In genomic region chr6:119129968-119130484, GRCh38 we compare ENCODE assay signal across 10 cellular contexts. TPM values are rescaled to one million over a fixed set of nuclear protein-coding genes. Genes with fewer than 3 reads are reported as not detected.
DNase-seq lines count a peak whose midpoint lies in the region; ATAC-seq and TF ChIP-seq lines count a peak whose summit lies in the region.
"Had no signal": no experiment of that assay in that cellular context is flagged by ENCODE, and none has a peak within 500 bp of the region (broad histone marks: within the 10 kb centered on the region; RNA-seq: fewer than 3 reads in every experiment).

No MANE protein-coding gene starts in this region.

- H3K27ac ChIP-seq in ascending aorta = peak overlapping the region; percentile 14 to 47

- no peak overlapping the region for H3K4me3 ChIP-seq in ascending aorta

- H3K36me3 ChIP-seq in ascending aorta = no peaks in the 10 kb centered on the region

- H3K4me1 ChIP-seq in ascending aorta = peaks cover 4 to 11% of the 10 kb centered on the region in 2 donors

- no peak for TF ChIP-seq CTCF in ascending aorta (IDR thresholded peaks at IDR 0.05)

- ATAC-seq in left colon = peak; percentile 77
- no peak for ATAC-seq in HG02798 (IDR thresholded peaks at IDR 0.05; ENCODE audit: poor library complexity, unreplicated experiment)

- intact Hi-C loops in ascending aorta (cut with DNase I) = loop anchor here (2.0 kb wide), 1 partner anchor 219 kb away; the partner anchor contains the start of gene MAN1A1
- intact Hi-C loops in left colon (cut with DNase I, micrococcal nuclease) = no loop called here
- intact Hi-C loops in posterior cingulate gyrus (cut with DNase I) = no loop called here

- H3K27me3 ChIP-seq in ascending aorta = no peaks in the 10 kb centered on the region

- DNase-seq in AG08395 (ENCODE audit: low spot score) (peak; percentile 29), HT1080 (ENCODE audit: low read depth) (peak; percentile 76), ascending aorta (ENCODE audit: low spot score in 2 of 2) (no peak), left colon (no peak), posterior cingulate gyrus (no peak), NCI-H345 (lab: John Stamatoyannopoulos, UW) (no peak), DMS153 treated with DMSO at 0.1 percent for 48 hours (lab: John Stamatoyannopoulos, UW; ENCODE audit: unreplicated experiment) (no peak)
- DNase-seq: activated T-cell treated with anti-CD3 and anti-CD28 coated beads, Interleukin-2, amount 50 U/mL, for 24 hours; stimulated activated CD4-positive, alpha-beta T cell treated with anti-CD3 and anti-CD28 coated beads, Interleukin-4, amount 100 ng/mL, for 4 hours had no signal

- H3K9me3 ChIP-seq in ascending aorta = no peaks in the 10 kb centered on the region

RNA-seq across cellular contexts. Expression of gene FAM184A, which starts 51.6 kb away (rescaled TPM):
- 0.03 and 0.31 TPM in 2 replicates for total RNA-seq in HT1080 (2014; rRNA removed; shearing (Covaris generic))
- 0.53 and 0.69 TPM in 2 replicates for polyA plus RNA-seq in HT1080 (2015; cell fraction: cytosol; rRNA removed)
- 0.70 and 0.76 TPM in 2 replicates for polyA plus RNA-seq in HT1080 (2015; cell fraction: nucleus; rRNA removed)
- 3.1 TPM for total RNA-seq in ascending aorta
- under 1 TPM; 0.85 to 0.95 TPM for total RNA-seq in left colon

Comparison
In these comparisons a context has a peak if more than half of its experiments do, and no peak if none do; other contexts are left out.
1. DNase-seq: peak in AG08395 (single experiment) and HT1080 (single experiment); none in ascending aorta (0 of 2), left colon (0 of 2), posterior cingulate gyrus (0 of 10), NCI-H345 (single experiment) and DMS153 treated with DMSO at 0.1 percent for 48 hours (single experiment).